1 cellular context compared by ENCODE assay signal in genomic region chr11:47393163-47394049, GRCh38.
TF ChIP-seq lines count a peak whose summit lies in the region.

No MANE protein-coding gene starts in this region.

TF ChIP-seq in IMR-90, 13 proteins besides CTCF, POLR2A, EP300 and RAD21:
- TF ChIP-seq MAFK (IDR thresholded peaks at IDR 0.05; ENCODE audit: low read depth, low read length) (peak; percentile 75), RCOR1 (IDR thresholded peaks at IDR 0.05; ENCODE audit: insufficient replicate concordance, low read length) (no peak), ELK1 (IDR thresholded peaks at IDR 0.05; ENCODE audit: borderline replicate concordance, low read depth, low read length) (no peak), MAZ (IDR thresholded peaks at IDR 0.05; ENCODE audit: borderline replicate concordance, low read depth, low read length) (no peak), NFE2L2 (IDR thresholded peaks at IDR 0.05; ENCODE audit: low read depth, low read length) (peak; percentile 52; the same call in 1 of the 2 replicates), FOS (IDR thresholded peaks at IDR 0.05; ENCODE audit: low read depth, low read length) (0 out of 2 replicates have a peak, but pooled peaks have one; percentile 25), BHLHE40 (IDR thresholded peaks at IDR 0.05; ENCODE audit: low read depth, low read length) (no peak)
